Comparison of ENCODE assay signal across 26 cellular contexts in the genomic region with DNA sequence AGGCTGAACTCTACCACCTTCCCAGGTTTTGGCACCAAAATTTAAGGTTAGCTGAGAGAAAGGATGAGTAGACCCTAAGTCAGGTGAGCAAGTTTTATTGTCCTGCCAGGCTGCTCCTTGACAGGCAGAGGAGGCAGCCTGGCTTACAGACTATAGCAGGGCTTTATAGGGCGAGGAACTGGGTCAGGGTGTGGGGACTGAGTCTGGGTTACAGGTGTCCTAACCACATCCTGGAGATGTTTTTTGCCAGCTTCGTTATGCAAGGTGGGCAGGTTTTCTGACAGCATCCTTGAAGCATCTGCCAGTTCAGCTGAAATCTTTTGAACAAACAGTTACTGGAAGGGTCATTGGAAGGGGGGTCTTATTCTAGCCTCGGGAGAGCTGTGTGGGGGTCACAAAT.
"Had no signal": no experiment of that assay in that cellular context is flagged by ENCODE, and none has a peak within 500 bp of the region (broad histone marks: within the 10 kb centered on the region; RNA-seq: fewer than 3 reads in every experiment).

No MANE protein-coding gene starts in this region.

- H3K27me3 Mint-ChIP-seq: activated B cell treated with CpG ODN at 0.5 μM for 24 hours; activated CD4-positive, alpha-beta T cell treated with anti-CD3 and anti-CD28 coated beads for 36 hours; activated naive CD8-positive, alpha-beta T cell; T-cell had no signal

- H3K27ac Mint-ChIP-seq: activated B cell treated with CpG ODN at 0.5 μM for 24 hours; activated CD4-positive, alpha-beta T cell treated with anti-CD3 and anti-CD28 coated beads for 36 hours; activated naive CD8-positive, alpha-beta T cell; activated T-helper 2 cell treated with anti-CD3 and anti-CD28 coated beads, Interferon-gamma antibody, Interleukin-2, Interleukin-4, amounts not matched to agents 10 μg/mL and 5 μg/mL and 100 μg/mL, durations not matched to agents 14 hours and 24 hours and 36 hours; natural killer cell; neural progenitor cell; T-cell; T-helper 2 cell treated with Interferon-gamma antibody and Interleukin-4, amounts not matched to agents 5 μg/mL and 100 μg/mL, for 36 hours had no signal

- H3K36me3 ChIP-seq: esophagus squamous epithelium, left ventricle myocardium inferior, neural progenitor cell, thoracic aorta, upper lobe of left lung had no signal

- H3K4me1 Mint-ChIP-seq: activated B cell treated with CpG ODN at 0.5 μM for 24 hours; activated CD4-positive, alpha-beta T cell treated with anti-CD3 and anti-CD28 coated beads for 36 hours; neural progenitor cell; T-cell had no signal

- H3K4me3 Mint-ChIP-seq: activated B cell treated with CpG ODN at 0.5 μM for 24 hours; activated CD4-positive, alpha-beta T cell treated with anti-CD3 and anti-CD28 coated beads for 36 hours; activated naive CD8-positive, alpha-beta T cell; activated T-cell treated with anti-CD3 and anti-CD28 coated beads, Interleukin-2, amount 50 U/mL, for 4 hours; natural killer cell; neural progenitor cell; T-cell; T-helper 2 cell treated with Interferon-gamma antibody and Interleukin-4, amounts not matched to agents 5 μg/mL and 100 μg/mL, for 36 hours had no signal

- H3K27me3 ChIP-seq: esophagus squamous epithelium, neural progenitor cell, upper lobe of left lung had no signal

- H3K9me3 ChIP-seq: left ventricle myocardium inferior, thoracic aorta had no signal

- H3K27ac ChIP-seq: epithelial cell of prostate, esophagus squamous epithelium, left ventricle myocardium inferior, neural progenitor cell, thoracic aorta, upper lobe of left lung had no signal

- H2AFZ ChIP-seq: neural progenitor cell had no signal

- ATAC-seq: activated CD4-positive, alpha-beta T cell treated with anti-CD3 and anti-CD28 coated beads for 36 hours; activated T-cell treated with anti-CD3 and anti-CD28 coated beads, Interleukin-2, amount 50 U/mL, for 4 hours; natural killer cell; right cardiac atrium had no signal

- H3K4me3 ChIP-seq: esophagus squamous epithelium, left ventricle myocardium inferior, lung, neural progenitor cell, thoracic aorta, upper lobe of left lung had no signal

- DNase-seq: activated B cell treated with CpG ODN at 0.5 μM for 24 hours; activated CD4-positive, alpha-beta T cell treated with anti-CD3 and anti-CD28 coated beads for 36 hours; activated CD8-positive, alpha-beta memory T cell treated with anti-CD3 and anti-CD28 coated beads, Interleukin-2, amount 50 U/mL, for 48 hours; activated T-cell treated with anti-CD3 and anti-CD28 coated beads, Interleukin-2, amount 50 U/mL, for 4 hours; anterior cingulate cortex; dermis blood vessel endothelial cell; effector CD4-positive, alpha-beta T cell; esophagus squamous epithelium; foreskin melanocyte; left ventricle myocardium inferior; mesendoderm; natural killer cell; posterior cingulate gyrus; right cardiac atrium; stimulated activated CD4-positive, alpha-beta T cell treated with anti-CD3 and anti-CD28 coated beads, Interleukin-15, amount 100 ng/mL, for 24 hours; stimulated activated CD4-positive, alpha-beta T cell treated with anti-CD3 and anti-CD28 coated beads, Interleukin-2, amount 100 ng/mL, for 24 hours; stimulated activated naive CD4-positive, alpha-beta T cell treated with Interleukin-2 at 50 U/mL for 16 hours; upper lobe of left lung had no signal

- H3K36me3 Mint-ChIP-seq: activated naive CD8-positive, alpha-beta T cell; natural killer cell; neural progenitor cell; T-cell had no signal

- H3K4me2 ChIP-seq: neural progenitor cell had no signal

- H3K4me1 ChIP-seq: esophagus squamous epithelium, left ventricle myocardium inferior, neural progenitor cell, upper lobe of left lung had no signal

- H3K9ac ChIP-seq: neural progenitor cell had no signal
